Comparison of ENCODE assay signal across 9 cellular contexts in the genomic region with DNA sequence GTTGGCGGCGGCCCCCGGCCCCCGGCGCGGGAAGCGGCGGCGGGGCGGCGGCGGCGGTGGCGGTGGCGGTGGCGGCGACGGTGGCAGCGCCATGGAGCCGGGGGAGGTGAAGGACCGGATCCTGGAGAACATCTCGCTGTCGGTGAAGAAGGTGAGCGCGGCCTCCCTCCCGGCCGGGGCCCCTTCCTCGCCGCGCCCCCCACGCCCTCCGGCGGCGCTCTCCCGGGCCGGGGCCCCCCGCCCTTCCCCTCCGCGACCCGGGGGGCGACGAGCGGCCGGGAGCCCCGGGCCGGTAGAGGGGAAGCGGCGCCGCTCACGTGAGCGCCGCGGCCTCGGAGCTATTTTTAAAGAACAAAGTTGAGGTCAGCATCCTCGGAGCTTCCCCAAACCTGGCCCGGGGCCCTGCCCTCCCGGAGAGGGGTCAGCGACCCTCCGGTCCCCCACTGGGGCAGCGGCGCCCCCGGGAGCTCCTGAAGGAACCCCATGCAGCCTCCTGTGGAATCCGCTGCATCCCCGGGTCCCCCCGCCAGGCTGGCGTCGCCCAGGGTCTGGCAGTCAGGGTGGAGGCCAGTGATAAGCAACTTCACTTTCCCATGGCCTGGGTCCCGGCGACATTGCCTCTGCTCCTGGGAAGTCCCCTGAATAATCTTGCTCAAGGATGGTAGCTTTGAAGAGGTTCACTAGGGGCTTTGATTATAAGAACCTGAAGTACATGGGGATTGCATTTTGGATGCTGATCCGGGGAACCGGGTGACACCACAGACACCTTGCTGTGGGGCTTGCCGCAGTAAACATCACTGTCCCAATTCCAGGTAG. TPM values are rescaled to one million over a fixed set of nuclear protein-coding genes. Genes with fewer than 3 reads are reported as not detected.
DNase-seq lines count a peak whose midpoint lies in the region; ATAC-seq and TF ChIP-seq lines count a peak whose summit lies in the region.
"Had no signal": no experiment of that assay in that cellular context is flagged by ENCODE, and none has a peak within 500 bp of the region (broad histone marks: within the 10 kb centered on the region; RNA-seq: fewer than 3 reads in every experiment).

No MANE protein-coding gene starts in this region.

- peak overlapping the region; percentile 91 to 94 for H3K9ac ChIP-seq in stomach smooth muscle (ENCODE audit: low read length in 2 of 2)

- POLR2A ChIA-PET in WTC11 (lab: Charles Lee), result interaction anchor here (0.6 kb wide), 1 partner anchor 19 kb away, joined by 3 read pairs; no protein-coding TSS in a partner anchor

- ATAC-seq in HG03571 (IDR thresholded peaks at IDR 0.05; ENCODE audit: unreplicated experiment) (peak; percentile 25), WTC11 (peak; percentile 48), lower lobe of right lung (peak; percentile 47 to 58), HG02588 (IDR thresholded peaks at IDR 0.05; ENCODE audit: unreplicated experiment) (no peak)

- H3K4me3 ChIP-seq in lower lobe of right lung (peak overlapping the region; percentile 87), stomach smooth muscle (ENCODE audit: low read length in 2 of 2) (peak overlapping the region; percentile 84 to 95)

- peaks cover 22% of the 10 kb centered on the region for H3K4me1 Mint-ChIP-seq in WTC11

- H3K4me1 ChIP-seq in lower lobe of right lung (peaks cover 27% of the 10 kb centered on the region), stomach smooth muscle (ENCODE audit: control insufficient read depth, insufficient read depth, low read length) (peaks cover 21% of the 10 kb centered on the region)

- H3K9me3 ChIP-seq in lower lobe of right lung (no peaks in the 10 kb centered on the region), stomach smooth muscle (ENCODE audit: control insufficient read depth in 2 of 2, low read length in 2 of 2) (no peaks in the 10 kb centered on the region)

- peak overlapping the region; percentile 78; the same call in 1 of the 2 replicates for H3K27ac Mint-ChIP-seq in WTC11

- CTCF ChIA-PET in WTC11 (lab: Charles Lee), result interaction anchor here (0.6 kb wide), 1 partner anchor 20 kb away, joined by 3 read pairs; no protein-coding TSS in a partner anchor

- H3K36me3 Mint-ChIP-seq in WTC11, result no peaks in the 10 kb centered on the region

- intact Hi-C loops in lower lobe of right lung (cut with DNase I), result no loop called here

- H3K4me3 Mint-ChIP-seq in WTC11, result peak overlapping the region; percentile 83

- H3K27me3 ChIP-seq in lower lobe of right lung (ENCODE audit: low read depth) (no peaks in the 10 kb centered on the region), stomach smooth muscle (ENCODE audit: control insufficient read depth in 1 of 2, insufficient read depth in 2 of 2, low read length in 2 of 2) (no peaks in the 10 kb centered on the region)

- no peaks in the 10 kb centered on the region for H3K9me3 Mint-ChIP-seq in WTC11

- H3K27me3 Mint-ChIP-seq in WTC11 (ENCODE audit: low read depth), result no peaks in the 10 kb centered on the region; the same call in 1 of the 2 replicates

- DNase-seq in NCI-H1417 (lab: John Stamatoyannopoulos, UW) (peak in 2 of 3 experiments; percentile 52 to 64), NCI-H1417 treated with DMSO at 0.1 percent for 48 hours (lab: John Stamatoyannopoulos, UW) (no peak), WTC11 (ENCODE audit: low spot score) (peak; percentile 45), dermis blood vessel endothelial cell (peak; percentile 57), lower lobe of right lung (peak; percentile 72)

- TF ChIP-seq CTCF in WTC11 (IDR thresholded peaks at IDR 0.05), result no peak
- TF ChIP-seq CTCF in lower lobe of right lung (IDR thresholded peaks at IDR 0.05), result peak; percentile 6

- no peaks in the 10 kb centered on the region for H3K36me3 ChIP-seq in lower lobe of right lung
- no peaks in the 10 kb centered on the region for H3K36me3 ChIP-seq in stomach smooth muscle (ENCODE audit: control insufficient read depth in 2 of 2, insufficient read depth in 2 of 2, low read length in 2 of 2)

- H3K27ac ChIP-seq in lower lobe of right lung, result peak overlapping the region; percentile 88
- peak overlapping the region; percentile 64 for H3K27ac ChIP-seq in stomach smooth muscle (ENCODE audit: low read length)

TF ChIP-seq in WTC11, 78 proteins besides CTCF, POLR2A, EP300 and RAD21:
- peak; percentile 55 for TF ChIP-seq ZNF423 (CRISPR knock-in tag; IDR thresholded peaks at IDR 0.05)
- TF ChIP-seq, protein P1, sequence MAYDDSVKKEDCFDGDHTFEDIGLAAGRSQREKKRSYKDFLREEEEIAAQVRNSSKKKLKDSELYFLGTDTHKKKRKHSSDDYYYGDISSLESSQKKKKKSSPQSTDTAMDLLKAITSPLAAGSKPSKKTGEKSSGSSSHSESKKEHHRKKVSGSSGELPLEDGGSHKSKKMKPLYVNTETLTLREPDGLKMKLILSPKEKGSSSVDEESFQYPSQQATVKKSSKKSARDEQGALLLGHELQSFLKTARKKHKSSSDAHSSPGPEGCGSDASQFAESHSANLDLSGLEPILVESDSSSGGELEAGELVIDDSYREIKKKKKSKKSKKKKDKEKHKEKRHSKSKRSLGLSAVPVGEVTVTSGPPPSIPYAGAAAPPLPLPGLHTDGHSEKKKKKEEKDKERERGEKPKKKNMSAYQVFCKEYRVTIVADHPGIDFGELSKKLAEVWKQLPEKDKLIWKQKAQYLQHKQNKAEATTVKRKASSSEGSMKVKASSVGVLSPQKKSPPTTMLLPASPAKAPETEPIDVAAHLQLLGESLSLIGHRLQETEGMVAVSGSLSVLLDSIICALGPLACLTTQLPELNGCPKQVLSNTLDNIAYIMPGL (CRISPR knock-in tag; IDR thresholded peaks at IDR 0.05), result peak; percentile 43; the same call in 1 of the 2 replicates
- TF ChIP-seq ZNF232 (CRISPR knock-in tag; IDR thresholded peaks at IDR 0.05), result no peak
- no peak for TF ChIP-seq OVOL2 (CRISPR knock-in tag; IDR thresholded peaks at IDR 0.05; ENCODE audit: borderline replicate concordance)
- TF ChIP-seq ELF4 (CRISPR knock-in tag; IDR thresholded peaks at IDR 0.05; ENCODE audit: low read depth), result no peak
- no peak for TF ChIP-seq IRF2 (CRISPR knock-in tag; IDR thresholded peaks at IDR 0.05; ENCODE audit: borderline replicate concordance, low read depth)
- TF ChIP-seq ZMAT4 (CRISPR knock-in tag; IDR thresholded peaks at IDR 0.05), result no peak
- TF ChIP-seq ZNF138 (CRISPR knock-in tag; conservative IDR thresholded peaks at IDR 0.05), result no peak

RNA-seq across cellular contexts. Expression of gene PLEKHM2, which starts 0.6 kb away (rescaled TPM):
- total RNA-seq in WTC11 (2021) (47.5 to 51.8 TPM (median 49.7 TPM) in 3 replicates), dermis blood vessel endothelial cell (61.8 and 77.2 TPM in 2 replicates), lower lobe of right lung (80.4 TPM)

RNA-seq across cellular contexts. Expression of gene SLC25A34, which starts 51.4 kb away (rescaled TPM):
- total RNA-seq in WTC11 (2021), result 0.82 to 2.0 TPM (median 1.1 TPM) in 3 replicates
- total RNA-seq in dermis blood vessel endothelial cell, result 0.33 and 1.7 TPM in 2 replicates
- total RNA-seq in lower lobe of right lung, result 3.5 TPM

RNA-seq across cellular contexts. Expression of gene TMEM82, which starts 57.6 kb away (rescaled TPM):
- total RNA-seq in WTC11 (2021) (0.48 to 1.4 TPM (median 0.94 TPM) in 3 replicates), dermis blood vessel endothelial cell (not detected in 2 replicates), lower lobe of right lung (not detected)
- total RNA-seq: pulmonary artery endothelial cell had no signal
